ENCODE assay signal across 16 cellular contexts in the genomic region with DNA sequence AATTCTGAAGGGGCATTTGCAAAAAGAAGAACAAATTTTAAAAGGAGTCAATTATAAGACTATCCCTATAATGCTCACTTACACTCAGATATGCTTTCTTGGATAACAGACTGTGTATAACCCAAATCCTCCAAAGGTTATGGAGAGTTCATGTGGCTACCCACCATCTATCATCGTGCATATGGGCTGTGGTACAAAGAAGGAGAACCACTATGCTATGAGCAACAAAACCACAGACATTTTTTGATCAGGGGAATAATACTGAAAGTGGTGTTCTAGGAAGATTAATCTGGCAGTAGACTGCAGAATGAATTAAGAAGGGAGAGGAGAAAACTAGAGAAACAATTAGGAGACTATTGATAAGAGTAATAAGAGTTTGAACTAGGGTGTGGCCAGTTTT. TPM values are rescaled to one million over a fixed set of nuclear protein-coding genes. Genes with fewer than 3 reads are reported as not detected.
DNase-seq lines count a peak whose midpoint lies in the region; ATAC-seq and TF ChIP-seq lines count a peak whose summit lies in the region.
"Had no signal": no experiment of that assay in that cellular context is flagged by ENCODE, and none has a peak within 500 bp of the region (broad histone marks: within the 10 kb centered on the region; RNA-seq: fewer than 3 reads in every experiment).

No MANE protein-coding gene starts in this region.

- no peak for TF ChIP-seq CTCF in AG04449 (IDR thresholded peaks at IDR 0.05; ENCODE audit: insufficient read depth, low read length, missing control alignments)
- no peak for TF ChIP-seq CTCF in activated CD8-positive, alpha-beta T cell treated with anti-CD3 and anti-CD28 coated beads for 36 hours (IDR thresholded peaks at IDR 0.05)

- peak; percentile 9 for DNase-seq in AG04449 (ENCODE audit: low read depth, low spot score)
- peak; percentile 61 for DNase-seq in GM03348 (ENCODE audit: low spot score)
- peak; percentile 59 for DNase-seq in activated CD8-positive, alpha-beta T cell treated with anti-CD3 and anti-CD28 coated beads for 36 hours
- peak; percentile 72 for DNase-seq in glomerular visceral epithelial cell (ENCODE audit: extremely low spot score)
- no peak for DNase-seq in OCI-M2 (lab: John Stamatoyannopoulos, UW; ENCODE audit: unreplicated experiment)
- no peak for DNase-seq in stimulated activated naive CD4-positive, alpha-beta T cell (lab: John Stamatoyannopoulos, UW)
- DNase-seq: activated CD8-positive, alpha-beta memory T cell treated with anti-CD3 and anti-CD28 coated beads for 24 hours; amygdala; CD8-positive, alpha-beta memory T cell; NCI-H1105 treated with DMSO at 0.1 percent for 48 hours; Peyer's patch; stimulated activated CD4-positive, alpha-beta T cell treated with anti-CD3 and anti-CD28 coated beads, Interleukin-4, amount 100 ng/mL, for 1 hour; stimulated activated naive CD4-positive, alpha-beta T cell treated with Interleukin-2 at 50 U/mL for 16 hours had no signal

- H3K4me1 Mint-ChIP-seq in activated CD8-positive, alpha-beta T cell treated with anti-CD3 and anti-CD28 coated beads for 36 hours (ENCODE audit: low read depth): peaks cover 86% of the 10 kb centered on the region

- ATAC-seq in activated CD8-positive, alpha-beta T cell treated with anti-CD3 and anti-CD28 coated beads for 36 hours: peak; percentile 89
- ATAC-seq in GM18873 (IDR thresholded peaks at IDR 0.05; ENCODE audit: low FRiP score, unreplicated experiment) (no peak), HG03571 (IDR thresholded peaks at IDR 0.05; ENCODE audit: unreplicated experiment) (no peak)
- ATAC-seq: HCT116 had no signal

- peak overlapping the region; percentile 24 for H3K27ac Mint-ChIP-seq in activated CD8-positive, alpha-beta T cell treated with anti-CD3 and anti-CD28 coated beads for 36 hours

- no peak overlapping the region for H3K4me3 ChIP-seq in AG04449 (ENCODE audit: low read depth, low read length)
- H3K4me3 ChIP-seq: Peyer's patch had no signal

- POLR2A ChIA-PET in AG04449 (lab: Yijun Ruan, JAX): no interaction called here
- POLR2A ChIA-PET in activated CD8-positive, alpha-beta T cell treated with anti-CD3 and anti-CD28 coated beads for 36 hours (lab: Charles Lee): interaction anchor here (0.6 kb wide), 1 partner anchor 347 kb away, joined by 5 read pairs; no protein-coding TSS in a partner anchor

- peaks cover 56% of the 10 kb centered on the region for H3K36me3 Mint-ChIP-seq in activated CD8-positive, alpha-beta T cell treated with anti-CD3 and anti-CD28 coated beads for 36 hours (ENCODE audit: low read depth)

- CTCF ChIA-PET in AG04449 (lab: Yijun Ruan, JAX): interaction anchor here (1.0 kb wide), 1 partner anchor 10 kb away, joined by 3 read pairs; no protein-coding TSS in a partner anchor
- CTCF ChIA-PET in activated CD8-positive, alpha-beta T cell treated with anti-CD3 and anti-CD28 coated beads for 36 hours (lab: Charles Lee): interaction anchor here (0.7 to 1.3 kb wide), 4 partner anchors 9 to 33 kb away, joined by 3 read pairs; no protein-coding TSS in a partner anchor

- no peak overlapping the region for H3K4me3 Mint-ChIP-seq in activated CD8-positive, alpha-beta T cell treated with anti-CD3 and anti-CD28 coated beads for 36 hours

- intact Hi-C loops in activated CD8-positive, alpha-beta T cell treated with anti-CD3 and anti-CD28 coated beads for 36 hours (cut with micrococcal nuclease): loop anchor here (5.0 kb wide), 1 partner anchor 34 kb away; no protein-coding TSS in a partner anchor

- H3K27me3 Mint-ChIP-seq in activated CD8-positive, alpha-beta T cell treated with anti-CD3 and anti-CD28 coated beads for 36 hours: no peaks in the 10 kb centered on the region
- H3K27me3 Mint-ChIP-seq: CD8-positive, alpha-beta memory T cell had no signal

- H3K9me3 Mint-ChIP-seq in activated CD8-positive, alpha-beta T cell treated with anti-CD3 and anti-CD28 coated beads for 36 hours: peaks cover 25% of the 10 kb centered on the region

RNA-seq across cellular contexts. Expression of a gene that starts 16.8 kb away (rescaled TPM):
- total RNA-seq in activated CD8-positive, alpha-beta T cell treated with anti-CD3 and anti-CD28 coated beads for 36 hours: 10 to 100 TPM; 52.7 to 55.6 TPM

Comparison
In these comparisons a context has a peak if more than half of its experiments do, and no peak if none do; other contexts are left out.
1. DNase-seq: peak in AG04449 (single experiment), GM03348 (single experiment), activated CD8-positive, alpha-beta T cell treated with anti-CD3 and anti-CD28 coated beads for 36 hours (single experiment) and glomerular visceral epithelial cell (single experiment); none in OCI-M2 (single experiment) and stimulated activated naive CD4-positive, alpha-beta T cell (0 of 6).